Comparison of ENCODE assay signal across 8 cellular contexts in the genomic region with DNA sequence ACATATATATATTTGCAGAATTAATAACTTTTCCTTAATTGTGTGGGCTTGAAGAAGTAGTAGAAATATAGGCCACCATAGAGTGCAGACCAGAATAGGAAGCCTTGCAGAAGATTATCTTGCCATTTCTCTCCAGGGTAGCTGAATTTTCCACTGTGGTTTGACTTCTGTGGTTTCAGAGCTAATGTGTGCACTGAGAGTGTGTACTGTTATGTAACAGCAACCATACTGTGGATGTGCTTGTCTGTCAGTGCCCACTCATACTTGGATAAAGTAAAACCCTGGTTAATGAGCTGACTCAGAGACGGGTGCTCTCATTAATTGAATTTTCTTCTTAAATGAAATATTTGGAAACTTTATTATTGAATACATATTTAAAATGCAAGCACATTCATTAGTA. TPM values are rescaled to one million over a fixed set of nuclear protein-coding genes. Genes with fewer than 3 reads are reported as not detected.
DNase-seq lines count a peak whose midpoint lies in the region; ATAC-seq and TF ChIP-seq lines count a peak whose summit lies in the region.

No MANE protein-coding gene starts in this region.

- H3K4me3 Mint-ChIP-seq in effector memory CD8-positive, alpha-beta T cell: no peak overlapping the region
- no peak overlapping the region for H3K4me3 Mint-ChIP-seq in CD14-positive monocyte

- H3K36me3 ChIP-seq in heart left ventricle: no peaks in the 10 kb centered on the region

- H3K27ac Mint-ChIP-seq in effector memory CD8-positive, alpha-beta T cell: peak overlapping the region in 1 of 2 donors; percentile 85
- peak overlapping the region in 1 of 7 donors; percentile 25 for H3K27ac Mint-ChIP-seq in CD14-positive monocyte

- H3K27me3 ChIP-seq in heart left ventricle: no peaks in the 10 kb centered on the region

- no peak for TF ChIP-seq POLR2A in heart left ventricle (IDR thresholded peaks at IDR 0.05)

- no peaks in the 10 kb centered on the region for H3K9me3 Mint-ChIP-seq in effector memory CD8-positive, alpha-beta T cell
- peaks cover 0 to 6% (median 1%) of the 10 kb centered on the region in 7 donors for H3K9me3 Mint-ChIP-seq in CD14-positive monocyte

- ATAC-seq in GM21447 (IDR thresholded peaks at IDR 0.05; ENCODE audit: unreplicated experiment) (peak; percentile 98), heart left ventricle (no peak)
- ATAC-seq in effector memory CD8-positive, alpha-beta T cell (replicated peaks): peak; percentile 93

- H3K4me3 ChIP-seq in GM12864 (ENCODE audit: low read depth, low read length) (no peak overlapping the region), heart left ventricle (no peak overlapping the region)

- 90 to 94% (median 91%) methylated on average over 1 of the region's 1 CpG for WGBS in heart left ventricle, 4 donors

- intact Hi-C loops in CD14-positive monocyte (cut with micrococcal nuclease) (no loop called here), heart left ventricle (cut with DNase I) (no loop called here)

- H3K4me1 Mint-ChIP-seq in effector memory CD8-positive, alpha-beta T cell (ENCODE audit: low read depth in 2 of 2): peaks cover 18 to 19% of the 10 kb centered on the region in 2 donors
- H3K4me1 Mint-ChIP-seq in CD14-positive monocyte: peaks cover 3% of the 10 kb centered on the region

- peak; percentile 43 for DNase-seq in GM12864 (ENCODE audit: low read depth)
- peak; percentile 53 for DNase-seq in KG1 (lab: John Stamatoyannopoulos, UW)
- DNase-seq in effector memory CD8-positive, alpha-beta T cell: peak in 2 of 3 experiments; percentile 24 to 25
- no peak for DNase-seq in NCI-H146 treated with DMSO at 0.1 percent for 48 hours (lab: John Stamatoyannopoulos, UW; ENCODE audit: unreplicated experiment)
- no peak for DNase-seq in EL
- DNase-seq in CD14-positive monocyte (ENCODE audit: low spot score): no peak
- DNase-seq in heart left ventricle: no peak

- H3K27ac ChIP-seq in heart left ventricle: no peak overlapping the region

- H3K36me3 Mint-ChIP-seq in effector memory CD8-positive, alpha-beta T cell (ENCODE audit: insufficient read depth): peaks cover 9% of the 10 kb centered on the region
- H3K36me3 Mint-ChIP-seq in CD14-positive monocyte: no peaks in the 10 kb centered on the region

- H3K27me3 Mint-ChIP-seq in effector memory CD8-positive, alpha-beta T cell: no peaks in the 10 kb centered on the region
- H3K27me3 Mint-ChIP-seq in CD14-positive monocyte (ENCODE audit: low read depth in 3 of 3): peaks cover 0 to 2% (median 0%) of the 10 kb centered on the region in 3 donors

- no peaks in the 10 kb centered on the region for H3K9me3 ChIP-seq in heart left ventricle

- no peaks in the 10 kb centered on the region for H3K4me1 ChIP-seq in heart left ventricle

- no peak for TF ChIP-seq CTCF in GM12864 (IDR thresholded peaks at IDR 0.05; ENCODE audit: low read depth, low read length, missing control alignments)
- no peak for TF ChIP-seq CTCF in CD14-positive monocyte (IDR thresholded peaks at IDR 0.05)
- TF ChIP-seq CTCF in heart left ventricle (IDR thresholded peaks at IDR 0.05): no peak

RNA-seq across cellular contexts. Expression of a gene that starts 57.2 kb away (rescaled TPM):
- polyA plus RNA-seq in CD14-positive monocyte: 1 to 10 TPM; 3.8 to 7.1 TPM
- 10 to 100 TPM in 6 of 9 donors, 1 to 10 TPM in 3; 6.6 to 15.5 (median 10.7) TPM for total RNA-seq in heart left ventricle
- polyA plus RNA-seq in heart left ventricle: 10 to 100 TPM in 1 of 2 donors, 1 to 10 TPM in 1; 4.7 to 16.9 TPM

Comparison
In these comparisons a context has a peak if more than half of its experiments do, and no peak if none do; other contexts are left out.
1. DNase-seq: peak in GM12864 (single experiment), KG1 (single experiment) and effector memory CD8-positive, alpha-beta T cell (2 of 3); none in NCI-H146 treated with DMSO at 0.1 percent for 48 hours (single experiment), EL (single experiment), CD14-positive monocyte (single experiment) and heart left ventricle (0 of 5).
2. ATAC-seq: peak in GM21447 (single experiment) and effector memory CD8-positive, alpha-beta T cell (single experiment); none in heart left ventricle (0 of 4).